ENCODE assay signal across 8 cellular contexts in the genomic region with DNA sequence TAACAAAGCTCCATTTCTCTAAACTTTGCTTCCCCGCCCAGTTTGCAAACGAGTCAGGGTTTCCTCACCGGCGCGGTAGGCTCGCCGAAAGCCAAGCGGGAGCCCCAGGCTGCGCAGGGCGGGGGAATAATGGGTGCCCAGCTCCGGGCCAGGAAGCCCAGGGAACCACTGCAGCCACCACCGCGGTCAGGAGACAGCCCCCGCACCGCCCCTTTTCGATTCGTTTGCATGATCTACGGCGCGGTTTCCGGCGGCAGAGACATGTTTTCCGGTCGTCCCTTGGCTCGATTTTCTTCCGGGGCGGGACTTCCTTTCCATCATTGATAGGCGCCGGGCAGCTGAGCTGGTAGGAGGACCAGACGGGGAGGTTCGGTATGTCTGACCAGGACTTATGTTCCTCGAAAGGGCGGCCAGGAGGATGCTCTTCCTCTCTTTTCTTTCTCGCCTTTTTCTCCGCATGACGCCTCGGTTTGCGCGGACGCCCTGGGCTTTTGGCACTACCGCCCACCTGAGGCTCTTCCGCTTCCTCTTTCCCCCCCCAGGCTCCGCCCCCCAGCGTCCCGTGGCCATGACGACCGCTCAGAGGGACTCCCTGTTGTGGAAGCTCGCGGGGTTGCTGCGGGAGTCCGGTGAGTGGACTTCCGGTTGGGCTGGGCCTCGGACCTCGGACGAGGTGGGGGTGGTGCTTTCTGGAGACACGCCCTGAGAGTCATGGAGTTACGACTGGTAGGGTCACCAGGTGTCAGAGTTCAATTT. TPM values are rescaled to one million over a fixed set of nuclear protein-coding genes. Genes with fewer than 3 reads are reported as not detected.
DNase-seq lines count a peak whose midpoint lies in the region; ATAC-seq, FAIRE-seq and TF ChIP-seq lines count a peak whose summit lies in the region.

A gene with protein sequence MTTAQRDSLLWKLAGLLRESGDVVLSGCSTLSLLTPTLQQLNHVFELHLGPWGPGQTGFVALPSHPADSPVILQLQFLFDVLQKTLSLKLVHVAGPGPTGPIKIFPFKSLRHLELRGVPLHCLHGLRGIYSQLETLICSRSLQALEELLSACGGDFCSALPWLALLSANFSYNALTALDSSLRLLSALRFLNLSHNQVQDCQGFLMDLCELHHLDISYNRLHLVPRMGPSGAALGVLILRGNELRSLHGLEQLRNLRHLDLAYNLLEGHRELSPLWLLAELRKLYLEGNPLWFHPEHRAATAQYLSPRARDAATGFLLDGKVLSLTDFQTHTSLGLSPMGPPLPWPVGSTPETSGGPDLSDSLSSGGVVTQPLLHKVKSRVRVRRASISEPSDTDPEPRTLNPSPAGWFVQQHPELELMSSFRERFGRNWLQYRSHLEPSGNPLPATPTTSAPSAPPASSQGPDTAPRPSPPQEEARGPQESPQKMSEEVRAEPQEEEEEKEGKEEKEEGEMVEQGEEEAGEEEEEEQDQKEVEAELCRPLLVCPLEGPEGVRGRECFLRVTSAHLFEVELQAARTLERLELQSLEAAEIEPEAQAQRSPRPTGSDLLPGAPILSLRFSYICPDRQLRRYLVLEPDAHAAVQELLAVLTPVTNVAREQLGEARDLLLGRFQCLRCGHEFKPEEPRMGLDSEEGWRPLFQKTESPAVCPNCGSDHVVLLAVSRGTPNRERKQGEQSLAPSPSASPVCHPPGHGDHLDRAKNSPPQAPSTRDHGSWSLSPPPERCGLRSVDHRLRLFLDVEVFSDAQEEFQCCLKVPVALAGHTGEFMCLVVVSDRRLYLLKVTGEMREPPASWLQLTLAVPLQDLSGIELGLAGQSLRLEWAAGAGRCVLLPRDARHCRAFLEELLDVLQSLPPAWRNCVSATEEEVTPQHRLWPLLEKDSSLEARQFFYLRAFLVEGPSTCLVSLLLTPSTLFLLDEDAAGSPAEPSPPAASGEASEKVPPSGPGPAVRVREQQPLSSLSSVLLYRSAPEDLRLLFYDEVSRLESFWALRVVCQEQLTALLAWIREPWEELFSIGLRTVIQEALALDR (plus strand): TSS at position 306 of the 756 bp plus-strand sequence. CDS start 263 bp downstream, at position 569.

- intact Hi-C loops in adrenal gland (cut with DNase I): no loop called here
- intact Hi-C loops in heart left ventricle (cut with DNase I): loop anchor here in 5 of 10 donors (1.0 to 5.0 kb wide), 9 partner anchors 26 to 205 kb away; a partner anchor contains a TSS

- ATAC-seq in HG02852 (IDR thresholded peaks at IDR 0.05; ENCODE audit: unreplicated experiment): peak; percentile 94
- ATAC-seq in heart left ventricle: peak; percentile 97 to 99 (median 98)

- H3K27me3 ChIP-seq in adrenal gland (no peaks in the 10 kb centered on the region), heart left ventricle (no peaks in the 10 kb centered on the region)

- H3K4me1 ChIP-seq in adrenal gland (replicated peaks in 1 of 2) (peaks cover 4 to 10% of the 10 kb centered on the region in 2 donors), heart left ventricle (peaks cover 0 to 20% (median 13%) of the 10 kb centered on the region in 12 donors)

- FAIRE-seq in GM12892 (lab: Jason Lieb, UNC): peak; percentile 97

- peak within 1 kb of the TSS; percentile 81 to 98 (median 92) for H3K27ac ChIP-seq in adrenal gland
- H3K27ac ChIP-seq in heart left ventricle: peak within 1 kb of the TSS; percentile 85 to 97 (median 94)

- H3K9me3 ChIP-seq in adrenal gland (replicated peaks in 1 of 3) (no peaks in the 10 kb centered on the region), heart left ventricle (no peaks in the 10 kb centered on the region)

- no peaks in the 10 kb centered on the region for H3K36me3 Mint-ChIP-seq in type B pancreatic cell

- H3K27me3 Mint-ChIP-seq in type B pancreatic cell: peaks cover 3% of the 10 kb centered on the region

- H3K27ac Mint-ChIP-seq in type B pancreatic cell: peak within 1 kb of the TSS; percentile 98

- 0 to 1% (median 0%) methylated on average over 22 to 57 of the region's 57 CpGs for WGBS in adrenal gland, 4 donors
- WGBS in heart left ventricle, 4 donors: 0% methylated on average over 55 to 57 of the region's 57 CpGs

- H3K36me3 ChIP-seq in adrenal gland (replicated peaks in 1 of 2) (peaks cover 0 to 14% of the 10 kb centered on the region in 2 donors), heart left ventricle (peaks cover 0 to 24% (median 16%) of the 10 kb centered on the region in 9 donors)

- H3K4me3 Mint-ChIP-seq in type B pancreatic cell: peak within 1 kb of the TSS; percentile 98

- H3K4me1 Mint-ChIP-seq in type B pancreatic cell (ENCODE audit: unreplicated experiment): peaks cover 36% of the 10 kb centered on the region

- peak; percentile 88 for TF ChIP-seq POLR2A in GM12892 (IDR thresholded peaks at IDR 0.05; ENCODE audit: low read depth, low read length)
- TF ChIP-seq POLR2A in adrenal gland (IDR thresholded peaks at IDR 0.05): peak; percentile 95 to 96
- peak in 1 of 2 donors; percentile 72 for TF ChIP-seq POLR2A in heart left ventricle (IDR thresholded peaks at IDR 0.05)

- H3K4me3 ChIP-seq in adrenal gland (peak within 1 kb of the TSS; percentile 7 to 93 (median 52)), heart left ventricle (peak within 1 kb of the TSS; percentile 33 to 80 (median 68))

- no peaks in the 10 kb centered on the region for H3K9me3 Mint-ChIP-seq in type B pancreatic cell

- DNase-seq in GM12892 (ENCODE audit: insufficient read length) (peak; percentile 94), NCI-H146 (lab: John Stamatoyannopoulos, UW) (peak; percentile 94), T-helper 1 cell (peak; percentile 78 to 93 (median 87)), adrenal gland (peak; percentile 96 to 99 (median 99)), heart left ventricle (peak; percentile 96 to 98 (median 97)), pons (ENCODE audit: low spot score) (peak; percentile 94), type B pancreatic cell (ENCODE audit: extremely low spot score, unreplicated experiment) (peak; percentile 93)

- TF ChIP-seq CTCF in adrenal gland (IDR thresholded peaks at IDR 0.05) (no peak), heart left ventricle (IDR thresholded peaks at IDR 0.05) (no peak), type B pancreatic cell (conservative IDR thresholded peaks at IDR 0.05) (no peak)

RNA-seq across cellular contexts. Expression of the gene that starts here (rescaled TPM):
- polyA plus RNA-seq in GM12892 (2012; ENCODE audit: missing spikeins): 10.4 TPM
- total RNA-seq in adrenal gland (10 to 100 TPM in 6 of 8 donors, 1 to 10 TPM in 2; 5.0 to 43.7 (median 25.5) TPM), heart left ventricle (10 to 100 TPM in 7 of 9 donors, 1 to 10 TPM in 2; 7.3 to 24.1 (median 13.9) TPM), type B pancreatic cell (ENCODE audit: low replicate concordance) (30.7 and 42.5 TPM in 2 replicates)
- polyA plus RNA-seq in adrenal gland (10 to 100 TPM; 10.8 to 68.1 (median 47.6) TPM), heart left ventricle (10 to 100 TPM; 14.9 to 15.6 TPM)

Comparison
In these comparisons a context has a peak if more than half of its experiments do, and no peak if none do; other contexts are left out.
1. Peak in every context shown above with its lines: DNase-seq, ATAC-seq, H3K4me3 ChIP-seq and H3K27ac ChIP-seq.